In the genomic region with DNA sequence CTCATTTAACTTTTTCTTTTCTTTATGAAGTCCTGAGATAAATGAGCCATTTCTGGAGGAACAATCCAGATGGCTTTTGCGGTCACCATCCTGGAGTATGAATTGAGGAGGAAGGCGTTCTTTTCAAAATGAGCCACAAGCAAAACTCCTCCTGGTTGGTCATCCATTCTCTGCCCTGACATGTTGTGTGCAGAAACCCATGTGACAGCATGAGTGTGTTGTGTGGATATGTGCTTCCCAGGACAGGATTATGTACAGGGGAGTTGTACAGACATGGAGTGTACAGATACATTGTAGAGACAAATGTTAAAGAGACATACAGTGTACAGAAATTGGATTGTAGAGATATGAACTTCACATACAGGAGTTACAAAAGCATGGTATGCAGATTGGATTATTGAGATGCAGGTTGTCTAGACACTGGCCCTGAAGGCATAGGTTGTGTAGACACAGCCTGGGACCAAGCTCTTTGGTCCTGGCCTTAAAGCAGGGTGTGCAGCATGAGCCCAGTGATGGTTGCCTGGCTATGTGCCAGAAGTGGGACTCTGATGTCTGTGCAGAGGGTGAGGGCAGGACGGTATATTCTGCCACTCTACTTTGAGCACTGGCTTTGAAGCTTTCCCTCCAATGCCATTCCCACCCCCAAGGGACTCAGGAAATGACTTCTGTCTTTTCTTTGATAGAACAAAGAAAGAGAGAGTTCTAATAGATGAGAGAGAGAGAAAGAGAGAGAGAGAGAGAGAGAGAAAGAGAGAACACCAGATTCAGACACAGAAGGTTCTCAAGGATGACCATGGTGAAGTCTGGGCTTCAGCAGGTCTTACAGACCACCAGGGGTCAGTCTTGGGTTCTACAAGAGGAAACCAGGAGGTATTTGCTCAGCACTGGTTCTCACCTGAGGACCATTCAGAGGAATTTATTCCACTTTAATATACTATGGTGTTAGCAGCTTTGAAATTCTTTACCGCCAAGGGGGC, we compare ENCODE assay signal across 8 cellular contexts.
DNase-seq lines count a peak whose midpoint lies in the region; ATAC-seq, FAIRE-seq and TF ChIP-seq lines count a peak whose summit lies in the region.

No MANE protein-coding gene starts in this region.

- ATAC-seq in activated CD8-positive, alpha-beta memory T cell treated with anti-CD3 and anti-CD28 coated beads, Interleukin-2, amount 10 ng/mL, durations not matched to agents 7 days and 5 days: peak; percentile 70
- ATAC-seq in HG03103 (IDR thresholded peaks at IDR 0.05; ENCODE audit: low read depth, unreplicated experiment) (peak; percentile 58), GM21825 (IDR thresholded peaks at IDR 0.05; ENCODE audit: unreplicated experiment) (no peak)

- no peaks in the 10 kb centered on the region for H3K36me3 ChIP-seq in small intestine (ENCODE audit: control insufficient read depth in 2 of 2, insufficient read depth in 2 of 2, low read length in 2 of 2)

- H3K27me3 Mint-ChIP-seq in activated CD8-positive, alpha-beta memory T cell treated with anti-CD3 and anti-CD28 coated beads, Interleukin-2, amount 10 ng/mL, durations not matched to agents 7 days and 5 days: peaks cover 11% of the 10 kb centered on the region

- H3K27ac ChIP-seq in small intestine (ENCODE audit: low read depth in 1 of 2, low read length in 1 of 2): no peak overlapping the region

- H3K4me3 ChIP-seq in astrocyte of the spinal cord (ENCODE audit: low read depth, low read length) (no peak overlapping the region), small intestine (ENCODE audit: low read depth in 1 of 2, low read length in 2 of 2) (no peak overlapping the region)

- H3K9me3 Mint-ChIP-seq in activated CD8-positive, alpha-beta memory T cell treated with anti-CD3 and anti-CD28 coated beads, Interleukin-2, amount 10 ng/mL, durations not matched to agents 7 days and 5 days (ENCODE audit: low read depth): no peaks in the 10 kb centered on the region

- TF ChIP-seq CTCF in astrocyte of the spinal cord (IDR thresholded peaks at IDR 0.05; ENCODE audit: low read depth, low read length): peak; percentile 78

- H3K27ac Mint-ChIP-seq in activated CD8-positive, alpha-beta memory T cell treated with anti-CD3 and anti-CD28 coated beads, Interleukin-2, amount 10 ng/mL, durations not matched to agents 7 days and 5 days: no peak overlapping the region

- DNase-seq in activated CD8-positive, alpha-beta memory T cell treated with anti-CD3 and anti-CD28 coated beads, Interleukin-2, amount 10 ng/mL, durations not matched to agents 7 days and 5 days: no peak
- DNase-seq in activated CD8-positive, alpha-beta memory T cell treated with anti-CD3 and anti-CD28 coated beads for 24 hours: no peak
- peak; percentile 81 for DNase-seq in NCI-H748 (lab: John Stamatoyannopoulos, UW; ENCODE audit: unreplicated experiment)
- peak; percentile 53 for DNase-seq in astrocyte of the spinal cord (ENCODE audit: low read depth, low spot score)
- DNase-seq in iPS DF 4.7 (ENCODE audit: extremely low read depth, low spot score): peak; percentile 62
- peak; percentile 65 for DNase-seq in small intestine

- H3K27me3 ChIP-seq in small intestine (ENCODE audit: control insufficient read depth in 2 of 2, insufficient read depth in 2 of 2, low read length in 2 of 2): peaks cover 0 to 2% of the 10 kb centered on the region in 2 donors

- no peaks in the 10 kb centered on the region for H3K9me3 ChIP-seq in small intestine (ENCODE audit: control insufficient read depth, low read depth)

- no peak for FAIRE-seq in small intestine (lab: Jason Lieb, UNC)

- in situ Hi-C loops in astrocyte of the spinal cord (cut with HindIII; ENCODE audit: low sequenced_read_pairs): no loop called here

- 59 to 78% (median 63%) methylated on average over 4 of the region's 4 CpGs for WGBS in small intestine, 3 donors

- no peak overlapping the region for H3K4me3 Mint-ChIP-seq in activated CD8-positive, alpha-beta memory T cell treated with anti-CD3 and anti-CD28 coated beads, Interleukin-2, amount 10 ng/mL, durations not matched to agents 7 days and 5 days

- no peaks in the 10 kb centered on the region for H3K4me1 ChIP-seq in small intestine (ENCODE audit: control insufficient read depth in 2 of 2, insufficient read depth in 1 of 2, low read depth in 1 of 2, low read length in 1 of 2)

- no peaks in the 10 kb centered on the region for H3K36me3 Mint-ChIP-seq in activated CD8-positive, alpha-beta memory T cell treated with anti-CD3 and anti-CD28 coated beads, Interleukin-2, amount 10 ng/mL, durations not matched to agents 7 days and 5 days

- CTCF ChIA-PET in activated CD8-positive, alpha-beta memory T cell treated with anti-CD3 and anti-CD28 coated beads, Interleukin-2, amount 10 ng/mL, durations not matched to agents 7 days and 5 days (lab: Charles Lee): interaction anchor here (1.1 to 2.9 kb wide), 13 partner anchors 8 to 751 kb away, joined by 3 to 26 read pairs (median 5); no protein-coding TSS in a partner anchor

- H3K4me1 Mint-ChIP-seq in activated CD8-positive, alpha-beta memory T cell treated with anti-CD3 and anti-CD28 coated beads, Interleukin-2, amount 10 ng/mL, durations not matched to agents 7 days and 5 days: no peaks in the 10 kb centered on the region

Comparison
In these comparisons a context has a peak if more than half of its experiments do, and no peak if none do; other contexts are left out.
1. DNase-seq: peak in NCI-H748 (single experiment), astrocyte of the spinal cord (single experiment), iPS DF 4.7 (single experiment) and small intestine (single experiment); none in activated CD8-positive, alpha-beta memory T cell treated with anti-CD3 and anti-CD28 coated beads, Interleukin-2, amount 10 ng/mL, durations not matched to agents 7 days and 5 days (single experiment) and activated CD8-positive, alpha-beta memory T cell treated with anti-CD3 and anti-CD28 coated beads for 24 hours (single experiment).